Comparison of ENCODE assay signal across 12 cellular contexts in genomic region chr2:66443183-66443976, GRCh38. TPM values are rescaled to one million over a fixed set of nuclear protein-coding genes. Genes with fewer than 3 reads are reported as not detected.
A peak's percentile ranks its signal among the peaks of the same experiment; 100 is the strongest.
DNase-seq lines count a peak whose midpoint lies in the region; ATAC-seq and TF ChIP-seq lines count a peak whose summit lies in the region.
"Had no signal": no experiment of that assay in that cellular context is flagged by ENCODE, and none has a peak within 500 bp of the region (broad histone marks: within the 10 kb centered on the region; RNA-seq: fewer than 3 reads in every experiment).

No MANE protein-coding gene starts in this region.

- intact Hi-C loops in A673 (cut with micrococcal nuclease; ENCODE audit: unreplicated experiment), result no loop called here
- intact Hi-C loops in right cardiac atrium (cut with DNase I), result no loop called here
- intact Hi-C loops in posterior vena cava (cut with DNase I), result loop anchor here in 1 of 2 donors (5.0 kb wide), 1 partner anchor 879 kb away; no protein-coding TSS in a partner anchor
- intact Hi-C loops in Caco-2 (cut with micrococcal nuclease; ENCODE audit: unreplicated experiment), result no loop called here

- peak overlapping the region; percentile 97 for H3K9ac ChIP-seq in adipocyte (ENCODE audit: low read length)

- H3K27me3 ChIP-seq in A673 (replicated peaks; ENCODE audit: insufficient read depth, low read depth, low read length, poor library complexity) (no peaks in the 10 kb centered on the region), adipocyte (replicated peaks; ENCODE audit: control insufficient read depth, insufficient read depth, low read length) (no peaks in the 10 kb centered on the region), right cardiac atrium (ENCODE audit: control insufficient read depth, insufficient read depth) (no peaks in the 10 kb centered on the region), Caco-2 (replicated peaks; ENCODE audit: control insufficient read depth, insufficient read depth, low read length) (no peaks in the 10 kb centered on the region)

- H3K4me3 Mint-ChIP-seq in Caco-2 (ENCODE audit: unreplicated experiment), result no peak overlapping the region
- H3K4me3 Mint-ChIP-seq: activated naive CD8-positive, alpha-beta T cell treated with anti-CD3 and anti-CD28 coated beads, Interleukin-2, amount 50 U/mL, for 24 hours had no signal

- H3K9me3 ChIP-seq in A673 (ENCODE audit: low read depth, low read length, poor library complexity, severe bottlenecking) (no peaks in the 10 kb centered on the region), adipocyte (ENCODE audit: control insufficient read depth, low read length) (no peaks in the 10 kb centered on the region), right cardiac atrium (ENCODE audit: control insufficient read depth, low read length) (no peaks in the 10 kb centered on the region), Caco-2 (no peaks in the 10 kb centered on the region)

- no peaks in the 10 kb centered on the region for H3K4me1 Mint-ChIP-seq in Caco-2 (ENCODE audit: low read depth, unreplicated experiment)

- peak overlapping the region; percentile 14 for H3K27ac ChIP-seq in A673 (ENCODE audit: low read depth, low read length, poor library complexity, severe bottlenecking)
- no peak overlapping the region for H3K27ac ChIP-seq in right cardiac atrium (ENCODE audit: low read length)

- POLR2A ChIA-PET in A673 (lab: Charles Lee; ENCODE audit: low non-redundant PET) (no interaction called here), Caco-2 (lab: Charles Lee) (no interaction called here)

- H3K4me1 ChIP-seq in A673 (ENCODE audit: insufficient read depth, low read length, poor library complexity, severe bottlenecking), result peaks cover 52% of the 10 kb centered on the region
- peaks cover 41% of the 10 kb centered on the region for H3K4me1 ChIP-seq in adipocyte (ENCODE audit: control insufficient read depth, insufficient read depth, low read length)
- H3K4me1 ChIP-seq in right cardiac atrium (ENCODE audit: control insufficient read depth, insufficient read depth, low read length), result no peaks in the 10 kb centered on the region
- H3K4me1 ChIP-seq in Caco-2, result no peaks in the 10 kb centered on the region

- no peak for ATAC-seq in right cardiac atrium
- ATAC-seq: activated naive CD8-positive, alpha-beta T cell treated with anti-CD3 and anti-CD28 coated beads, Interleukin-2, amount 50 U/mL, for 24 hours had no signal

- H3K27ac Mint-ChIP-seq in Caco-2 (ENCODE audit: unreplicated experiment), result no peak overlapping the region
- H3K27ac Mint-ChIP-seq: activated naive CD8-positive, alpha-beta T cell treated with anti-CD3 and anti-CD28 coated beads, Interleukin-2, amount 50 U/mL, for 24 hours had no signal

- H3K36me3 ChIP-seq in A673 (ENCODE audit: insufficient read depth, low read length, poor library complexity, severe bottlenecking), result peaks cover 94% of the 10 kb centered on the region
- H3K36me3 ChIP-seq in adipocyte (ENCODE audit: control insufficient read depth, insufficient read depth, low read length, severe bottlenecking), result no peaks in the 10 kb centered on the region
- no peaks in the 10 kb centered on the region for H3K36me3 ChIP-seq in Caco-2 (ENCODE audit: control insufficient read depth, insufficient read depth, low read length)

- WGBS in right cardiac atrium, result 64% methylated on average over 17 of the region's 17 CpGs

- CTCF ChIA-PET in A673 (lab: Charles Lee), result no interaction called here
- CTCF ChIA-PET in Caco-2 (lab: Charles Lee), result no interaction called here

- no peaks in the 10 kb centered on the region for H3K27me3 Mint-ChIP-seq in Caco-2 (ENCODE audit: insufficient read depth, unreplicated experiment)

- TF ChIP-seq CTCF in A673 (conservative IDR thresholded peaks at IDR 0.05; ENCODE audit: low read depth, low read length), result no peak
- no peak for TF ChIP-seq CTCF in Caco-2 (IDR thresholded peaks at IDR 0.05; ENCODE audit: insufficient read depth in 1 of 2, low read depth in 1 of 2, low read length in 1 of 2, severe bottlenecking in 1 of 2, unreplicated experiment in 1 of 2)

- BruUV-seq in A673 (replicated peaks; lab: Mats Ljungman, UMichigan) (no TSS peak), Caco-2 (replicated peaks; lab: Mats Ljungman, UMichigan) (no TSS peak)

- no peaks in the 10 kb centered on the region for H3K9me3 Mint-ChIP-seq in Caco-2 (ENCODE audit: unreplicated experiment)
- H3K9me3 Mint-ChIP-seq: activated naive CD8-positive, alpha-beta T cell treated with anti-CD3 and anti-CD28 coated beads, Interleukin-2, amount 50 U/mL, for 24 hours had no signal

- no peaks in the 10 kb centered on the region for H3K36me3 Mint-ChIP-seq in Caco-2 (ENCODE audit: insufficient read depth, unreplicated experiment)

- H3K4me3 ChIP-seq in A673 (ENCODE audit: low read depth, low read length, poor library complexity, severe bottlenecking) (no peak overlapping the region), adipocyte (ENCODE audit: low read length) (peak overlapping the region; percentile 79), right cardiac atrium (ENCODE audit: low read length) (peak overlapping the region; percentile 13), Caco-2 (ENCODE audit: low read depth, low read length) (no peak overlapping the region)

- DNase-seq in A673 (ENCODE audit: low spot score), result no peak
- DNase-seq in adipocyte (ENCODE audit: low read depth), result no peak
- DNase-seq in right cardiac atrium, result peak in 2 of 3 donors; percentile 39 to 42
- peak; percentile 66 for DNase-seq in posterior vena cava (ENCODE audit: low spot score)
- no peak for DNase-seq in Caco-2
- no peak for DNase-seq in T1000 (lab: John Stamatoyannopoulos, UW)
- no peak for DNase-seq in middle frontal gyrus (ENCODE audit: extremely low spot score, low spot score)
- DNase-seq in cerebellar nuclear complex (lab: John Stamatoyannopoulos, UW), result no peak
- DNase-seq: activated naive CD8-positive, alpha-beta T cell treated with anti-CD3 and anti-CD28 coated beads, Interleukin-2, amount 50 U/mL, for 24 hours; DND-41; NCI-H1694 had no signal

RNA-seq across cellular contexts. Expression of gene MEIS1, which starts 8.5 kb away (rescaled TPM):
- total RNA-seq in A673 (2021) (89.4 and 103 TPM in 2 replicates), right cardiac atrium (10 to 100 TPM; 20.4 to 41.2 (median 33.6) TPM), posterior vena cava (10 to 100 TPM; 63.4 to 96.9 TPM), Caco-2 (2022) (7.4 and 10.5 TPM in 2 replicates)
- 16.9 TPM for polyA plus RNA-seq in right cardiac atrium
- total RNA-seq: T-helper 1 cell treated with Interleukin-12 subunit alpha and Interleukin-12 subunit beta and Interleukin-4 antibody, amounts not matched to agents 30 ng/mL and 1 ng/mL, for 36 hours had no signal

Comparison
In these comparisons a context has a peak if more than half of its experiments do, and no peak if none do; other contexts are left out.
1. DNase-seq: peak in right cardiac atrium (2 of 3) and posterior vena cava (single experiment); none in A673 (single experiment), adipocyte (single experiment), Caco-2 (0 of 2), T1000 (single experiment), middle frontal gyrus (single experiment) and cerebellar nuclear complex (0 of 2).
2. H3K4me3 ChIP-seq: peak in adipocyte (single experiment) and right cardiac atrium (single experiment); none in A673 (single experiment) and Caco-2 (single experiment).